8 cellular contexts compared by ENCODE assay signal in the genomic region with DNA sequence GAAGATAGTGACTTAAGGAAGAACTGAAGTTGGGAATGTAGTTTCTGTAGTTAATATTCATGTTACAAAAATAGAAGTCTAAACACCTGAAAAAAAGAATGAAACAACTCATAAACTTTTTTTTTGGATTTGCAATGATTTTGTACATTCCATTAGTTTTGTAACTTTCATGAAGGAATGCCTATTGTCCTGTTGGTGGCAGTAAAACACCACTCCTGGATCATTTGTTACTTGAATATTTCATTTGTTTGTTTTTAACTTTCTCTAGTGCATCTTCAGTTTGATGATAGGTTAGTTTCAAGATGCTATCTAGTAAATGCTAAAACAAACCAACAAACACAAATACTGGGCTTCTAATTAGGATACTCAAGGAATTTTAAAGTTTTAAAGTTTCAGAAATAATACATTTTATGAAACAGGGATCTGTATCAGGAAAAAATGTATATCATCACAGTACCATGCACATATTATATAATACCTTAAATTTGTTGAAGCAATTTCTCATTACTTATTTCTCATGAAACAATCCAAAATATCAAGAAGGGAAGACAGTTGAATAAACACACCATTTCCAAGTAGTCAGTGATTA.
DNase-seq lines count a peak whose midpoint lies in the region; ATAC-seq and FAIRE-seq lines count a peak whose summit lies in the region.

No MANE protein-coding gene starts in this region.

- H3K27ac Mint-ChIP-seq in activated naive CD8-positive, alpha-beta T cell treated with anti-CD3 and anti-CD28 coated beads for 36 hours = no peak overlapping the region

- DNase-seq in Right ventricle myocardium superior = no peak
- DNase-seq in cardiac septum (ENCODE audit: low spot score) = no peak
- DNase-seq in NCI-H1092 treated with DMSO at 0.1 percent for 48 hours (lab: John Stamatoyannopoulos, UW) = peak; percentile 45
- DNase-seq in foreskin melanocyte = peak; percentile 37
- peak; percentile 11 for DNase-seq in pulmonary artery endothelial cell (ENCODE audit: low read depth, low spot score)
- no peak for DNase-seq in activated naive CD8-positive, alpha-beta T cell treated with anti-CD3 and anti-CD28 coated beads for 36 hours

- no peak overlapping the region for H3K4me3 Mint-ChIP-seq in activated naive CD8-positive, alpha-beta T cell treated with anti-CD3 and anti-CD28 coated beads for 36 hours

- no peaks in the 10 kb centered on the region for H3K27me3 Mint-ChIP-seq in activated naive CD8-positive, alpha-beta T cell treated with anti-CD3 and anti-CD28 coated beads for 36 hours

- H3K4me1 Mint-ChIP-seq in activated naive CD8-positive, alpha-beta T cell treated with anti-CD3 and anti-CD28 coated beads for 36 hours = peaks cover 9% of the 10 kb centered on the region

- peak; percentile 98 for FAIRE-seq in TTC549 (lab: Jason Lieb, UNC)

- H3K36me3 Mint-ChIP-seq in activated naive CD8-positive, alpha-beta T cell treated with anti-CD3 and anti-CD28 coated beads for 36 hours = no peaks in the 10 kb centered on the region

- ATAC-seq in Right ventricle myocardium superior (ENCODE audit: poor library complexity) (peak; percentile 65), GM19023 (IDR thresholded peaks at IDR 0.05; ENCODE audit: unreplicated experiment) (no peak)

- no peaks in the 10 kb centered on the region for H3K9me3 Mint-ChIP-seq in activated naive CD8-positive, alpha-beta T cell treated with anti-CD3 and anti-CD28 coated beads for 36 hours

- intact Hi-C loops in Right ventricle myocardium superior (cut with DNase I) = loop anchor here (5.0 kb wide), 1 partner anchor 217 kb away; no protein-coding TSS in a partner anchor
- intact Hi-C loops in cardiac septum (cut with DNase I) = loop anchor here (1.0 kb wide), 1 partner anchor 215 kb away; no protein-coding TSS in a partner anchor

Comparison
In these comparisons a context has a peak if more than half of its experiments do, and no peak if none do; other contexts are left out.
1. DNase-seq: peak in NCI-H1092 treated with DMSO at 0.1 percent for 48 hours (single experiment), foreskin melanocyte (single experiment) and pulmonary artery endothelial cell (single experiment); none in Right ventricle myocardium superior (single experiment), cardiac septum (single experiment) and activated naive CD8-positive, alpha-beta T cell treated with anti-CD3 and anti-CD28 coated beads for 36 hours (single experiment).